Comparison of ENCODE assay signal across 18 cellular contexts in genomic region chr1:107739183-107739582, GRCh38.
A peak's percentile ranks its signal among the peaks of the same experiment; 100 is the strongest.
DNase-seq lines count a peak whose midpoint lies in the region; ATAC-seq and TF ChIP-seq lines count a peak whose summit lies in the region.
"Had no signal": no experiment of that assay in that cellular context is flagged by ENCODE, and none has a peak within 500 bp of the region (broad histone marks: within the 10 kb centered on the region; RNA-seq: fewer than 3 reads in every experiment).

No MANE protein-coding gene starts in this region.

- H3K36me3 Mint-ChIP-seq in stimulated activated naive B cell treated with anti-CD40 and anti-IgM and Interleukin-4, amounts not matched to agents 10 μg/mL and 1 μg/mL and 100 μg/mL, for 72 hours = peaks cover 19 to 29% of the 10 kb centered on the region in 2 donors
- H3K36me3 Mint-ChIP-seq in endodermal cell (ENCODE audit: low read depth) (peaks cover 15% of the 10 kb centered on the region), endothelial cell (ENCODE audit: low read depth, unreplicated experiment) (peaks cover 48% of the 10 kb centered on the region), nephron progenitor cell (ENCODE audit: low read depth) (no peaks in the 10 kb centered on the region)

- no peak overlapping the region for H3K9ac ChIP-seq in endodermal cell (ENCODE audit: extremely low read depth, low read length, poor library complexity, severe bottlenecking)

- ATAC-seq in Right ventricle myocardium superior (ENCODE audit: poor library complexity) = peak; percentile 57
- ATAC-seq in right cardiac atrium = no peak
- ATAC-seq in stimulated activated naive B cell treated with anti-CD40 and anti-IgM and Interleukin-4, amounts not matched to agents 10 μg/mL and 1 μg/mL and 100 μg/mL, for 72 hours (replicated peaks) = peak; percentile 84 to 89
- ATAC-seq: stimulated activated effector memory CD8-positive, alpha-beta T cell treated with anti-CD3 and anti-CD28 coated beads, Interleukin-12 subunit alpha, Interleukin-12 subunit beta, amount 100 ng/mL, for 72 hours; T-cell had no signal

- H3K9me3 ChIP-seq in right cardiac atrium (ENCODE audit: control insufficient read depth, low read length) (no peaks in the 10 kb centered on the region), endodermal cell (ENCODE audit: control insufficient read depth, low read length) (no peaks in the 10 kb centered on the region)
- H3K9me3 ChIP-seq: Peyer's patch had no signal

- intact Hi-C loops in Right ventricle myocardium superior (cut with DNase I) = no loop called here
- intact Hi-C loops in right cardiac atrium (cut with DNase I) = no loop called here

- H3K27me3 Mint-ChIP-seq in stimulated activated naive B cell treated with anti-CD40 and anti-IgM and Interleukin-4, amounts not matched to agents 10 μg/mL and 1 μg/mL and 100 μg/mL, for 72 hours = no peaks in the 10 kb centered on the region
- no peaks in the 10 kb centered on the region for H3K27me3 Mint-ChIP-seq in endodermal cell (ENCODE audit: insufficient read depth)
- H3K27me3 Mint-ChIP-seq in endothelial cell (ENCODE audit: unreplicated experiment) = peaks cover 8% of the 10 kb centered on the region
- no peaks in the 10 kb centered on the region for H3K27me3 Mint-ChIP-seq in nephron progenitor cell (ENCODE audit: low read depth, poor library complexity)
- H3K27me3 Mint-ChIP-seq: activated naive CD4-positive, alpha-beta T cell treated with anti-CD3 and anti-CD28 coated beads, Interleukin-2, amount 50 U/mL, for 24 hours; T-cell had no signal

- H3K4me1 ChIP-seq in right cardiac atrium (ENCODE audit: control insufficient read depth, insufficient read depth, low read length) (no peaks in the 10 kb centered on the region), endodermal cell (ENCODE audit: control insufficient read depth, insufficient read depth, low read length) (no peaks in the 10 kb centered on the region)
- H3K4me1 ChIP-seq: Peyer's patch had no signal

- H3K4me1 Mint-ChIP-seq in stimulated activated naive B cell treated with anti-CD40 and anti-IgM and Interleukin-4, amounts not matched to agents 10 μg/mL and 1 μg/mL and 100 μg/mL, for 72 hours = peaks cover 45 to 85% of the 10 kb centered on the region in 2 donors
- H3K4me1 Mint-ChIP-seq in endodermal cell = peaks cover 3% of the 10 kb centered on the region
- H3K4me1 Mint-ChIP-seq in endothelial cell (ENCODE audit: unreplicated experiment) = peaks cover 38% of the 10 kb centered on the region
- peaks cover 5% of the 10 kb centered on the region for H3K4me1 Mint-ChIP-seq in nephron progenitor cell
- H3K4me1 Mint-ChIP-seq: activated naive CD4-positive, alpha-beta T cell treated with anti-CD3 and anti-CD28 coated beads, Interleukin-2, amount 50 U/mL, for 24 hours had no signal

- WGBS in right cardiac atrium = 58% methylated on average over 4 of the region's 4 CpGs
- 88 to 93% methylated on average over 3 to 4 of the region's 4 CpGs for WGBS in endodermal cell (ENCODE audit: insufficient coverage in 1 of 2, insufficient read length in 1 of 2), 2 experiments

- peaks cover 0 to 3% of the 10 kb centered on the region in 2 donors for H3K9me3 Mint-ChIP-seq in stimulated activated naive B cell treated with anti-CD40 and anti-IgM and Interleukin-4, amounts not matched to agents 10 μg/mL and 1 μg/mL and 100 μg/mL, for 72 hours
- H3K9me3 Mint-ChIP-seq in endodermal cell (peaks cover 6% of the 10 kb centered on the region), endothelial cell (ENCODE audit: unreplicated experiment) (no peaks in the 10 kb centered on the region), nephron progenitor cell (peaks cover 2% of the 10 kb centered on the region)
- H3K9me3 Mint-ChIP-seq: activated naive CD4-positive, alpha-beta T cell treated with anti-CD3 and anti-CD28 coated beads, Interleukin-2, amount 50 U/mL, for 24 hours; GM23338 had no signal

- no peak overlapping the region for H3K4me3 ChIP-seq in right cardiac atrium (ENCODE audit: low read length)
- no peak overlapping the region for H3K4me3 ChIP-seq in endodermal cell (ENCODE audit: low read length)
- H3K4me3 ChIP-seq: GM23338, Peyer's patch had no signal

- in situ Hi-C loops in KBM-7 (cut with MboI; ENCODE audit: low pct_unique_long_range_greater_than_20kb, low sequenced_read_pairs) = no loop called here

- H3K27ac ChIP-seq in right cardiac atrium (ENCODE audit: low read length) = no peak overlapping the region
- H3K27ac ChIP-seq in endodermal cell (ENCODE audit: low read depth, low read length) = no peak overlapping the region
- H3K27ac ChIP-seq: brain microvascular endothelial cell had no signal

- no peaks in the 10 kb centered on the region for H3K36me3 ChIP-seq in endodermal cell (ENCODE audit: control insufficient read depth, insufficient read depth, low read length)
- H3K36me3 ChIP-seq: brain microvascular endothelial cell, Peyer's patch had no signal

- H3K4me3 Mint-ChIP-seq in stimulated activated naive B cell treated with anti-CD40 and anti-IgM and Interleukin-4, amounts not matched to agents 10 μg/mL and 1 μg/mL and 100 μg/mL, for 72 hours = peak overlapping the region; percentile 31 to 69
- H3K4me3 Mint-ChIP-seq in endodermal cell (no peak overlapping the region), endothelial cell (ENCODE audit: unreplicated experiment) (no peak overlapping the region), nephron progenitor cell (no peak overlapping the region)
- H3K4me3 Mint-ChIP-seq: activated naive CD4-positive, alpha-beta T cell treated with anti-CD3 and anti-CD28 coated beads, Interleukin-2, amount 50 U/mL, for 24 hours; GM23338; stimulated activated effector memory CD8-positive, alpha-beta T cell treated with anti-CD3 and anti-CD28 coated beads, Interleukin-12 subunit alpha, Interleukin-12 subunit beta, amount 100 ng/mL, for 72 hours; T-cell had no signal

- TF ChIP-seq CTCF in endodermal cell (conservative IDR thresholded peaks at IDR 0.05) = no peak
- no peak for TF ChIP-seq CTCF in endothelial cell (IDR thresholded peaks at IDR 0.05; ENCODE audit: unreplicated experiment)
- no peak for TF ChIP-seq CTCF in nephron progenitor cell (IDR thresholded peaks at IDR 0.05)

- DNase-seq in Right ventricle myocardium superior = no peak
- DNase-seq in right cardiac atrium = no peak
- peak; percentile 42 for DNase-seq in KBM-7
- DNase-seq in globus pallidus (ENCODE audit: low spot score) = peak; percentile 1
- no peak for DNase-seq in stimulated activated naive B cell treated with anti-CD40 and anti-IgM and Interleukin-4, amounts not matched to agents 10 μg/mL and 1 μg/mL and 100 μg/mL, for 72 hours
- no peak for DNase-seq in endodermal cell
- DNase-seq in endothelial cell (ENCODE audit: low spot score) = no peak
- no peak for DNase-seq in nephron progenitor cell
- DNase-seq: activated CD4-positive, alpha-beta T cell treated with anti-CD3 and anti-CD28 coated beads for 1 hour; brain microvascular endothelial cell; GDM1; Kasumi-1; stimulated activated CD4-positive, alpha-beta T cell treated with anti-CD3 and anti-CD28 coated beads, Interleukin-4, amount 100 ng/mL, for 4 hours; T-cell had no signal

- H3K27ac Mint-ChIP-seq in stimulated activated naive B cell treated with anti-CD40 and anti-IgM and Interleukin-4, amounts not matched to agents 10 μg/mL and 1 μg/mL and 100 μg/mL, for 72 hours = peak overlapping the region; percentile 65
- no peak overlapping the region for H3K27ac Mint-ChIP-seq in endodermal cell
- H3K27ac Mint-ChIP-seq in endothelial cell (ENCODE audit: unreplicated experiment) = no peak overlapping the region
- H3K27ac Mint-ChIP-seq in nephron progenitor cell = no peak overlapping the region
- H3K27ac Mint-ChIP-seq: activated naive CD4-positive, alpha-beta T cell treated with anti-CD3 and anti-CD28 coated beads, Interleukin-2, amount 50 U/mL, for 24 hours; GM23338; stimulated activated effector memory CD8-positive, alpha-beta T cell treated with anti-CD3 and anti-CD28 coated beads, Interleukin-12 subunit alpha, Interleukin-12 subunit beta, amount 100 ng/mL, for 72 hours; T-cell had no signal

- H3K27me3 ChIP-seq in right cardiac atrium (ENCODE audit: control insufficient read depth, insufficient read depth) = no peaks in the 10 kb centered on the region
- no peaks in the 10 kb centered on the region for H3K27me3 ChIP-seq in endodermal cell (ENCODE audit: control insufficient read depth, insufficient read depth, low read length, poor library complexity, severe bottlenecking)
- H3K27me3 ChIP-seq: brain microvascular endothelial cell, Peyer's patch had no signal

Comparison
In these comparisons a context has a peak if more than half of its experiments do, and no peak if none do; other contexts are left out.
1. ATAC-seq: peak in Right ventricle myocardium superior (single experiment) and stimulated activated naive B cell treated with anti-CD40 and anti-IgM and Interleukin-4, amounts not matched to agents 10 μg/mL and 1 μg/mL and 100 μg/mL, for 72 hours (2 of 2); none in right cardiac atrium (0 of 2).
2. DNase-seq: peak in KBM-7 (single experiment) and globus pallidus (single experiment); none in Right ventricle myocardium superior (single experiment), right cardiac atrium (0 of 3), stimulated activated naive B cell treated with anti-CD40 and anti-IgM and Interleukin-4, amounts not matched to agents 10 μg/mL and 1 μg/mL and 100 μg/mL, for 72 hours (single experiment), endodermal cell (single experiment), endothelial cell (single experiment) and nephron progenitor cell (single experiment).
3. H3K4me3 Mint-ChIP-seq: peak in stimulated activated naive B cell treated with anti-CD40 and anti-IgM and Interleukin-4, amounts not matched to agents 10 μg/mL and 1 μg/mL and 100 μg/mL, for 72 hours (2 of 2); none in endodermal cell (single experiment), endothelial cell (single experiment) and nephron progenitor cell (single experiment).